In genomic region chr3:25783661-25784512, GRCh38 we compare ENCODE assay signal across 7 cellular contexts. TPM values are rescaled to one million over a fixed set of nuclear protein-coding genes. Genes with fewer than 3 reads are reported as not detected.
DNase-seq lines count a peak whose midpoint lies in the region; ATAC-seq and TF ChIP-seq lines count a peak whose summit lies in the region.

No MANE protein-coding gene starts in this region.

- no peak for TF ChIP-seq POLR2A in Peyer's patch (IDR thresholded peaks at IDR 0.05)
- TF ChIP-seq POLR2A in suprapubic skin (IDR thresholded peaks at IDR 0.05) = no peak

- 11% methylated on average over 34 of the region's 34 CpGs for WGBS in liver
- 18% methylated on average over 27 of the region's 34 CpGs for WGBS in suprapubic skin

- peak; percentile 8 for DNase-seq in DMS53 treated with DMSO at 0.1 percent for 48 hours (lab: John Stamatoyannopoulos, UW; ENCODE audit: unreplicated experiment)
- peak in 1 of 3 donors; percentile 53 for DNase-seq in Peyer's patch
- peak; percentile 73 to 82 for DNase-seq in suprapubic skin (ENCODE audit: low spot score in 2 of 2)

- peak; percentile 15 for ATAC-seq in GM19452 (IDR thresholded peaks at IDR 0.05; ENCODE audit: unreplicated experiment)
- ATAC-seq in HG03460 (IDR thresholded peaks at IDR 0.05; ENCODE audit: unreplicated experiment) = peak; percentile 28

- TF ChIP-seq RAD21 in liver (IDR thresholded peaks at IDR 0.05) = no peak

- H3K27me3 ChIP-seq in Peyer's patch (no peaks in the 10 kb centered on the region), liver (ENCODE audit: control insufficient read depth in 4 of 4, insufficient read depth in 4 of 4, low read length in 3 of 4) (no peaks in the 10 kb centered on the region), suprapubic skin (no peaks in the 10 kb centered on the region)

- H3K27ac ChIP-seq in Peyer's patch (peak overlapping the region; percentile 89 to 99 (median 92)), cingulate gyrus (ENCODE audit: low read depth, low read length) (peak overlapping the region; percentile 62), liver (ENCODE audit: low read depth in 1 of 2, low read length in 2 of 2) (peak overlapping the region; percentile 88 to 89), suprapubic skin (peak overlapping the region; percentile 83)

- H3K9me3 ChIP-seq in Peyer's patch (no peaks in the 10 kb centered on the region), liver (ENCODE audit: control insufficient read depth in 4 of 4, low read length in 3 of 4) (no peaks in the 10 kb centered on the region), suprapubic skin (no peaks in the 10 kb centered on the region)

- TF ChIP-seq CTCF in Peyer's patch (IDR thresholded peaks at IDR 0.05) (no peak), liver (IDR thresholded peaks at IDR 0.05; ENCODE audit: low read depth, low read length, missing input control) (no peak), suprapubic skin (IDR thresholded peaks at IDR 0.05) (no peak)

- H3K4me3 ChIP-seq in Peyer's patch (peak overlapping the region; percentile 78 to 96 (median 95)), liver (ENCODE audit: low read depth in 1 of 3, low read length in 3 of 3) (peak overlapping the region; percentile 72 to 96 (median 82)), suprapubic skin (peak overlapping the region; percentile 80)

- H3K4me1 ChIP-seq in Peyer's patch = peaks cover 0 to 10% (median 9%) of the 10 kb centered on the region in 4 donors
- H3K4me1 ChIP-seq in liver (ENCODE audit: control insufficient read depth in 4 of 4, insufficient read depth in 4 of 4, low read length in 3 of 4) = peaks cover 0 to 21% (median 12%) of the 10 kb centered on the region in 4 donors
- peaks cover 28% of the 10 kb centered on the region for H3K4me1 ChIP-seq in suprapubic skin

- H3K36me3 ChIP-seq in Peyer's patch (no peaks in the 10 kb centered on the region), liver (ENCODE audit: control insufficient read depth in 4 of 4, insufficient read depth in 3 of 4, low read depth in 1 of 4, low read length in 3 of 4) (no peaks in the 10 kb centered on the region), suprapubic skin (no peaks in the 10 kb centered on the region)

- TF ChIP-seq EP300 in suprapubic skin (IDR thresholded peaks at IDR 0.05) = no peak

- H3K9ac ChIP-seq in liver (ENCODE audit: low read depth in 1 of 2, low read length in 2 of 2) = peak overlapping the region; percentile 77 to 85

TF ChIP-seq in liver, 16 proteins besides CTCF, POLR2A, EP300 and RAD21:
- TF ChIP-seq REST (IDR thresholded peaks at IDR 0.05) (peak; percentile 17), FOXA1 (IDR thresholded peaks at IDR 0.05) (no peak)

RNA-seq across cellular contexts. Expression of gene NGLY1, which starts 0.6 kb away (rescaled TPM):
- total RNA-seq in Peyer's patch = 100 to 1,000 TPM in 1 of 4 donors, 10 to 100 TPM in 3; 32.9 to 101 (median 46.4) TPM
- total RNA-seq in liver = 10 to 100 TPM; 22.3 to 31.5 TPM
- 10 to 100 TPM; 13.3 to 25.6 TPM for polyA plus RNA-seq in liver
- 10 to 100 TPM; 20.1 to 42.5 (median 23.8) TPM for total RNA-seq in suprapubic skin

RNA-seq across cellular contexts. Expression of gene OXSM, which starts 6.0 kb away (rescaled TPM):
- total RNA-seq in Peyer's patch (100 to 1,000 TPM in 1 of 4 donors, 10 to 100 TPM in 1, 1 to 10 TPM in 2; 7.2 to 192 (median 14.0) TPM), liver (10 to 100 TPM in 1 of 2 donors, 1 to 10 TPM in 1; 8.6 to 17.0 TPM), suprapubic skin (1 to 10 TPM; 5.8 to 9.7 (median 7.3) TPM)
- polyA plus RNA-seq in liver = 10 to 100 TPM; 18.0 to 21.8 TPM
